Comparison of ENCODE assay signal across 8 cellular contexts in the genomic region with DNA sequence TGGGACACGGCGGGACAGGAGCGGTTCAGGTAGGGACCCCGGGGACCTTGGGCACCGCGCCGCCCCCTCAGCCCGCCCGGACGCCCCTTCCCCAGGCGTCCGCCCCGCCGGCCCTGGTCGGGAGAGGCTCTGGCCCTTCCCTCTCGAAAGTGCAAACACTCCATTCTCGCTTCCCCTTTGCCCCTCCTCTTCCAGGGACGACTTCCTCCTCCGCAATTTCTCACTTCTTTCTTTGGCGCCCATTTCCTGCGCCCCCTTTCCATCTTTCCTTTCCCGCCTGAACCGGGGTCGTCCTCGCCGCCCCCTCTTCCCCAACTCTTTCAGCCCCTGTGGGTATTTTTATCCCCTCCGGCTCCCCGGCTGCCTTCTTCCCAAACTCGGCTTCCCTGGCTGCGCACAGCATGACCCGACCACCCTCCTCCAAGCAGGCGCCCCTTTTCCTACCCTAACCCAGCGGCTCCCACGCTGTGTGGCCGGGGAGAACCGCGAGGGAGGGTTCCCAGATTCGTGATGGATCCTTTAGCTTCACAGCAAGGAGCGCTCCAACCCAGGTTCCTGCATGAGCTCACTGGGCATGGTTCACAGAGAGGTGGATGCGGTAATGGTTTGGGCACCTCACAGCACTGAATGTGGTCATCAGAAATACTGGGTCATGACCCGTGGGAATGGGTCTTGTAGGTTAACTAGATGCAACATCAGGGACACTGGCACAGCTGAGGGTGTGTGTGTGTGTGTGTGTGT. TPM values are rescaled to one million over a fixed set of nuclear protein-coding genes. Genes with fewer than 3 reads are reported as not detected.
DNase-seq lines count a peak whose midpoint lies in the region; ATAC-seq and TF ChIP-seq lines count a peak whose summit lies in the region.

No MANE protein-coding gene starts in this region.

- H3K4me3 ChIP-seq in HL-60 (replicated peaks; ENCODE audit: insufficient read depth, low read length) (peak overlapping the region; percentile 78), endodermal cell (ENCODE audit: low read length) (peak overlapping the region; percentile 96)

- H3K9me3 Mint-ChIP-seq in CD4-positive, alpha-beta T cell, result no peaks in the 10 kb centered on the region
- no peaks in the 10 kb centered on the region for H3K9me3 Mint-ChIP-seq in endodermal cell
- H3K9me3 Mint-ChIP-seq in naive B cell, result peaks cover 0 to 3% (median 0%) of the 10 kb centered on the region in 7 donors

- no peak overlapping the region for H3K27ac ChIP-seq in CD4-positive, alpha-beta T cell (ENCODE audit: low read depth, low read length)
- H3K27ac ChIP-seq in HL-60 (replicated peaks) (no peak overlapping the region), endodermal cell (ENCODE audit: low read depth, low read length) (no peak overlapping the region)

- no peak for ATAC-seq in CD4-positive, alpha-beta T cell (ENCODE audit: poor library complexity)
- ATAC-seq in GM19324 (IDR thresholded peaks at IDR 0.05; ENCODE audit: low FRiP score, unreplicated experiment), result peak; percentile 15
- peak; percentile 13 to 19 for ATAC-seq in naive B cell (ENCODE audit: low read depth in 2 of 2)

- peaks cover 32% of the 10 kb centered on the region for H3K27me3 ChIP-seq in CD4-positive, alpha-beta T cell (ENCODE audit: control insufficient read depth, insufficient read depth, low read length)
- H3K27me3 ChIP-seq in HL-60 (ENCODE audit: insufficient read depth, poor library complexity, severe bottlenecking) (peaks cover 10% of the 10 kb centered on the region), endodermal cell (ENCODE audit: control insufficient read depth, insufficient read depth, low read length, poor library complexity, severe bottlenecking) (no peaks in the 10 kb centered on the region)

- H3K4me1 ChIP-seq in endodermal cell (ENCODE audit: control insufficient read depth, insufficient read depth, low read length), result peaks cover 2% of the 10 kb centered on the region

- no peak for TF ChIP-seq CTCF in CD4-positive, alpha-beta T cell (IDR thresholded peaks at IDR 0.05)
- TF ChIP-seq CTCF in HL-60 (IDR thresholded peaks at IDR 0.05; ENCODE audit: insufficient read depth, low read length) (no peak), endodermal cell (conservative IDR thresholded peaks at IDR 0.05) (no peak)

- 0 to 1% methylated on average over 22 to 41 of the region's 41 CpGs for WGBS in endodermal cell (ENCODE audit: insufficient coverage in 1 of 2, insufficient read length in 1 of 2), 2 experiments

- H3K27me3 Mint-ChIP-seq in CD4-positive, alpha-beta T cell, result peaks cover 49% of the 10 kb centered on the region
- H3K27me3 Mint-ChIP-seq in endodermal cell (ENCODE audit: insufficient read depth) (peaks cover 11% of the 10 kb centered on the region), naive B cell (peaks cover 0 to 10% (median 4%) of the 10 kb centered on the region in 3 donors)

- H3K9ac ChIP-seq in endodermal cell (ENCODE audit: extremely low read depth, low read length, poor library complexity, severe bottlenecking), result peak overlapping the region; percentile 68

- H3K27ac Mint-ChIP-seq in CD4-positive, alpha-beta T cell, result no peak overlapping the region
- H3K27ac Mint-ChIP-seq in endodermal cell, result peak overlapping the region; percentile 93
- H3K27ac Mint-ChIP-seq in naive B cell, result peak overlapping the region; percentile 44 to 92 (median 68)

- intact Hi-C loops in CD4-positive, alpha-beta T cell (cut with DNase I, micrococcal nuclease), result no loop called here

- no peaks in the 10 kb centered on the region for H3K36me3 ChIP-seq in endodermal cell (ENCODE audit: control insufficient read depth, insufficient read depth, low read length)

- no peak for DNase-seq in CD4-positive, alpha-beta T cell
- DNase-seq in HL-60 (ENCODE audit: low read depth in 1 of 2, low spot score in 1 of 2) (peak; percentile 4 to 34), SIG-M5 treated with dmso at 0.1 percent for 504 hours (lab: John Stamatoyannopoulos, UW; ENCODE audit: unreplicated experiment) (peak; percentile 73), endodermal cell (peak; percentile 71), naive B cell (peak; percentile 5), cortex of kidney (lab: John Stamatoyannopoulos, UW) (no peak), NCI-H1694 treated with DMSO at 0.1 percent for 48 hours (lab: John Stamatoyannopoulos, UW) (no peak)

- peak overlapping the region; percentile 46 for H3K4me3 Mint-ChIP-seq in CD4-positive, alpha-beta T cell
- H3K4me3 Mint-ChIP-seq in endodermal cell (peak overlapping the region; percentile 98), naive B cell (peak overlapping the region; percentile 84 to 96 (median 92))

- H3K4me1 Mint-ChIP-seq in CD4-positive, alpha-beta T cell (ENCODE audit: low read depth), result peaks cover 10% of the 10 kb centered on the region
- H3K4me1 Mint-ChIP-seq in endodermal cell, result peaks cover 7% of the 10 kb centered on the region
- peaks cover 15 to 22% (median 17%) of the 10 kb centered on the region in 3 donors for H3K4me1 Mint-ChIP-seq in naive B cell

- CTCF ChIA-PET in CD4-positive, alpha-beta T cell (lab: Charles Lee), result no interaction called here

- no peaks in the 10 kb centered on the region for H3K36me3 Mint-ChIP-seq in CD4-positive, alpha-beta T cell (ENCODE audit: low read depth)
- no peaks in the 10 kb centered on the region for H3K36me3 Mint-ChIP-seq in endodermal cell (ENCODE audit: low read depth)
- no peaks in the 10 kb centered on the region for H3K36me3 Mint-ChIP-seq in naive B cell

- H3K9me3 ChIP-seq in CD4-positive, alpha-beta T cell (ENCODE audit: control insufficient read depth, low read length), result no peaks in the 10 kb centered on the region
- H3K9me3 ChIP-seq in endodermal cell (ENCODE audit: control insufficient read depth, low read length), result no peaks in the 10 kb centered on the region

- POLR2A ChIA-PET in CD4-positive, alpha-beta T cell (lab: Charles Lee), result no interaction called here

RNA-seq across cellular contexts. Expression of a gene that starts 0.7 kb away (rescaled TPM):
- total RNA-seq in CD4-positive, alpha-beta T cell, result not detected
- total RNA-seq in endodermal cell, result 1 to 10 TPM; 4.8 to 7.5 TPM
- 3.7 TPM for polyA plus RNA-seq in endodermal cell (2013, experiment 1 of 2)
- polyA plus RNA-seq in endodermal cell (2013, experiment 2 of 2), result 4.2 TPM
- polyA plus RNA-seq in naive B cell (ENCODE audit: low read depth in 6 of 6), result 1 to 10 TPM in 1 of 6 donors, under 1 TPM in 4, not detected in 1; 0.31 to 1.1 (median 0.70) TPM

Comparison
In these comparisons a context has a peak if more than half of its experiments do, and no peak if none do; other contexts are left out.
1. DNase-seq: peak in HL-60 (2 of 2), SIG-M5 treated with dmso at 0.1 percent for 504 hours (single experiment), endodermal cell (single experiment) and naive B cell (single experiment); none in CD4-positive, alpha-beta T cell (0 of 10), cortex of kidney (single experiment) and NCI-H1694 treated with DMSO at 0.1 percent for 48 hours (single experiment).
2. H3K4me3 Mint-ChIP-seq: peak in every context shown above with its lines; median percentile 98 in endodermal cell; 92 in naive B cell; 46 in CD4-positive, alpha-beta T cell.
3. RNA of a gene that starts 0.7 kb away (total RNA-seq): 4.8 to 7.5 TPM in endodermal cell; not detected in CD4-positive, alpha-beta T cell; every median in the first group is over 4 times any median in the second.